Comparison of ENCODE assay signal across 19 cellular contexts in genomic region chr6:108989700-108990099, GRCh38.
DNase-seq lines count a peak whose midpoint lies in the region; ATAC-seq and TF ChIP-seq lines count a peak whose summit lies in the region.
"Had no signal": no experiment of that assay in that cellular context is flagged by ENCODE, and none has a peak within 500 bp of the region (broad histone marks: within the 10 kb centered on the region; RNA-seq: fewer than 3 reads in every experiment).

No MANE protein-coding gene starts in this region.

- H3K27ac ChIP-seq in body of pancreas, result peak overlapping the region; percentile 6 to 76 (median 59)
- H3K27ac ChIP-seq in liver (ENCODE audit: low read depth in 1 of 2, low read length in 2 of 2), result no peak overlapping the region
- peak overlapping the region; percentile 64 to 86 (median 76) for H3K27ac ChIP-seq in stomach
- H3K27ac ChIP-seq: SK-N-MC had no signal

- H3K36me3 ChIP-seq in body of pancreas (replicated peaks in 1 of 2; ENCODE audit: insufficient read depth in 1 of 2, low read depth in 2 of 2), result peaks cover 0 to 6% of the 10 kb centered on the region in 2 donors
- H3K36me3 ChIP-seq in liver (ENCODE audit: control insufficient read depth in 4 of 4, insufficient read depth in 3 of 4, low read depth in 1 of 4, low read length in 3 of 4), result peaks cover 4 to 31% (median 18%) of the 10 kb centered on the region in 4 donors
- H3K36me3 ChIP-seq in stomach, result peaks cover 46 to 99% (median 87%) of the 10 kb centered on the region in 4 donors

- no peaks in the 10 kb centered on the region for H3K27me3 Mint-ChIP-seq in WTC11 (ENCODE audit: low read depth)

- peaks cover 51% of the 10 kb centered on the region for H3K36me3 Mint-ChIP-seq in WTC11

- intact Hi-C loops in body of pancreas (cut with DNase I) (no loop called here), stomach (cut with DNase I; ENCODE audit: low total_unique reads) (no loop called here)

- H3K4me1 Mint-ChIP-seq in WTC11, result no peaks in the 10 kb centered on the region

- no peak for TF ChIP-seq EP300 in stomach (IDR thresholded peaks at IDR 0.05)

- CTCF ChIA-PET in WTC11 (lab: Charles Lee), result no interaction called here

- no peaks in the 10 kb centered on the region for H3K9me3 Mint-ChIP-seq in WTC11

- H3K27me3 ChIP-seq in body of pancreas, result no peaks in the 10 kb centered on the region
- no peaks in the 10 kb centered on the region for H3K27me3 ChIP-seq in liver (ENCODE audit: control insufficient read depth in 4 of 4, insufficient read depth in 4 of 4, low read length in 3 of 4)
- no peaks in the 10 kb centered on the region for H3K27me3 ChIP-seq in stomach

- H3K9ac ChIP-seq in liver (ENCODE audit: low read depth in 1 of 2, low read length in 2 of 2), result no peak overlapping the region

- peak in 1 of 2 donors; percentile 43 for TF ChIP-seq RAD21 in liver (IDR thresholded peaks at IDR 0.05)

- H3K4me3 Mint-ChIP-seq in WTC11, result no peak overlapping the region

- WGBS in body of pancreas, 2 donors, result 31 to 43% methylated on average over 3 of the region's 3 CpGs
- 53% methylated on average over 3 of the region's 3 CpGs for WGBS in liver
- WGBS in stomach, 5 donors, result 37 to 65% (median 48%) methylated on average over 3 of the region's 3 CpGs

- TF ChIP-seq CTCF in body of pancreas (IDR thresholded peaks at IDR 0.05), result no peak
- TF ChIP-seq CTCF in liver (IDR thresholded peaks at IDR 0.05; ENCODE audit: low read depth, low read length, missing input control), result no peak
- TF ChIP-seq CTCF in stomach (IDR thresholded peaks at IDR 0.05), result no peak
- no peak for TF ChIP-seq CTCF in WTC11 (IDR thresholded peaks at IDR 0.05)

- H3K4me1 ChIP-seq in body of pancreas (peaks cover 38% of the 10 kb centered on the region), liver (ENCODE audit: control insufficient read depth in 4 of 4, insufficient read depth in 4 of 4, low read length in 3 of 4) (peaks cover 0 to 10% (median 4%) of the 10 kb centered on the region in 4 donors), stomach (peaks cover 29 to 68% (median 57%) of the 10 kb centered on the region in 4 donors)

- DNase-seq in HuH-7 (ENCODE audit: low spot score), result peak; percentile 42
- peak; percentile 33 to 65 (median 50) for DNase-seq in body of pancreas
- peak; percentile 61 for DNase-seq in stomach
- DNase-seq in WTC11 (ENCODE audit: low spot score), result no peak
- no peak for DNase-seq in COLO668 (lab: John Stamatoyannopoulos, UW; ENCODE audit: unreplicated experiment)
- DNase-seq: ACHN, DMS79, HCEC 1CT, Karpas-422, MM.1S, NCI-H1092 treated with DMSO at 0.1 percent for 48 hours, NCI-H2081 treated with DMSO at 0.1 percent for 48 hours, NCI-H510A treated with DMSO at 0.1 percent for 48 hours, NCI-H82 had no signal

- no peaks in the 10 kb centered on the region for H3K9me3 ChIP-seq in body of pancreas
- no peaks in the 10 kb centered on the region for H3K9me3 ChIP-seq in liver (ENCODE audit: control insufficient read depth in 4 of 4, low read length in 3 of 4)
- no peaks in the 10 kb centered on the region for H3K9me3 ChIP-seq in stomach

- no peak overlapping the region for H3K4me3 ChIP-seq in body of pancreas
- H3K4me3 ChIP-seq in liver (ENCODE audit: low read depth in 1 of 3, low read length in 3 of 3), result no peak overlapping the region
- no peak overlapping the region for H3K4me3 ChIP-seq in stomach
- H3K4me3 ChIP-seq: SK-N-MC had no signal

- H3K27ac Mint-ChIP-seq in WTC11, result no peak overlapping the region

- peak; percentile 81 for ATAC-seq in body of pancreas
- no peak for ATAC-seq in WTC11
- ATAC-seq in HG03039 (IDR thresholded peaks at IDR 0.05; ENCODE audit: unreplicated experiment), result no peak
- ATAC-seq: Panc1, Right ventricle myocardium inferior had no signal

- POLR2A ChIA-PET in WTC11 (lab: Charles Lee), result no interaction called here

- TF ChIP-seq POLR2A in body of pancreas (IDR thresholded peaks at IDR 0.05) (no peak), stomach (IDR thresholded peaks at IDR 0.05) (no peak)

TF ChIP-seq in liver, 16 proteins besides CTCF, POLR2A, EP300 and RAD21 (continues in another document):
- TF ChIP-seq ATF3 (IDR thresholded peaks at IDR 0.05), result no peak
- no peak for TF ChIP-seq REST (IDR thresholded peaks at IDR 0.05)
- TF ChIP-seq GABPA (IDR thresholded peaks at IDR 0.05 in 1 of 2, conservative IDR thresholded peaks at IDR 0.05 in 1 of 2), result no peak
- TF ChIP-seq FOXA1 (IDR thresholded peaks at IDR 0.05), result peak; percentile 43
- TF ChIP-seq EGR1 (IDR thresholded peaks at IDR 0.05; ENCODE audit: low read depth in 2 of 2), result no peak
- no peak for TF ChIP-seq NR2F2 (IDR thresholded peaks at IDR 0.05)
- TF ChIP-seq MAX (IDR thresholded peaks at IDR 0.05), result no peak

TF ChIP-seq in WTC11, 78 proteins besides CTCF, POLR2A, EP300 and RAD21:
- TF ChIP-seq NR2C2 (CRISPR knock-in tag; IDR thresholded peaks at IDR 0.05) (no peak), TP53 (CRISPR knock-in tag; IDR thresholded peaks at IDR 0.05) (no peak), E2F1 (CRISPR knock-in tag; IDR thresholded peaks at IDR 0.05) (no peak), ESRRA (CRISPR knock-in tag; IDR thresholded peaks at IDR 0.05; ENCODE audit: borderline replicate concordance) (no peak), NFYB (CRISPR knock-in tag; conservative IDR thresholded peaks at IDR 0.05; ENCODE audit: low read depth) (no peak), NR3C1 (CRISPR knock-in tag; conservative IDR thresholded peaks at IDR 0.05; ENCODE audit: low read depth) (no peak), AFF4 (CRISPR knock-in tag; IDR thresholded peaks at IDR 0.05; ENCODE audit: borderline replicate concordance) (no peak), MLX (CRISPR knock-in tag; IDR thresholded peaks at IDR 0.05) (no peak), PREB (CRISPR knock-in tag; IDR thresholded peaks at IDR 0.05; ENCODE audit: borderline replicate concordance) (no peak), SMAD3 (CRISPR knock-in tag; IDR thresholded peaks at IDR 0.05; ENCODE audit: borderline replicate concordance) (no peak), NFATC4 (CRISPR knock-in tag; IDR thresholded peaks at IDR 0.05) (no peak), RORB (CRISPR knock-in tag; IDR thresholded peaks at IDR 0.05) (no peak), CBFB (CRISPR knock-in tag; IDR thresholded peaks at IDR 0.05; ENCODE audit: low read depth) (no peak), ELF4 (CRISPR knock-in tag; IDR thresholded peaks at IDR 0.05; ENCODE audit: low read depth) (no peak), NR1H2 (CRISPR knock-in tag; IDR thresholded peaks at IDR 0.05) (no peak)
TF ChIP-seq in WTC11: peak in this region for 0.

Comparison
In these comparisons a context has a peak if more than half of its experiments do, and no peak if none do; other contexts are left out.
1. DNase-seq: peak in HuH-7 (single experiment), body of pancreas (4 of 4) and stomach (single experiment); none in WTC11 (single experiment) and COLO668 (single experiment).
2. H3K27ac ChIP-seq: peak in body of pancreas (4 of 4) and stomach (5 of 5); none in liver (0 of 2).